Comparison of ENCODE assay signal across 1 cellular context in the genomic region with DNA sequence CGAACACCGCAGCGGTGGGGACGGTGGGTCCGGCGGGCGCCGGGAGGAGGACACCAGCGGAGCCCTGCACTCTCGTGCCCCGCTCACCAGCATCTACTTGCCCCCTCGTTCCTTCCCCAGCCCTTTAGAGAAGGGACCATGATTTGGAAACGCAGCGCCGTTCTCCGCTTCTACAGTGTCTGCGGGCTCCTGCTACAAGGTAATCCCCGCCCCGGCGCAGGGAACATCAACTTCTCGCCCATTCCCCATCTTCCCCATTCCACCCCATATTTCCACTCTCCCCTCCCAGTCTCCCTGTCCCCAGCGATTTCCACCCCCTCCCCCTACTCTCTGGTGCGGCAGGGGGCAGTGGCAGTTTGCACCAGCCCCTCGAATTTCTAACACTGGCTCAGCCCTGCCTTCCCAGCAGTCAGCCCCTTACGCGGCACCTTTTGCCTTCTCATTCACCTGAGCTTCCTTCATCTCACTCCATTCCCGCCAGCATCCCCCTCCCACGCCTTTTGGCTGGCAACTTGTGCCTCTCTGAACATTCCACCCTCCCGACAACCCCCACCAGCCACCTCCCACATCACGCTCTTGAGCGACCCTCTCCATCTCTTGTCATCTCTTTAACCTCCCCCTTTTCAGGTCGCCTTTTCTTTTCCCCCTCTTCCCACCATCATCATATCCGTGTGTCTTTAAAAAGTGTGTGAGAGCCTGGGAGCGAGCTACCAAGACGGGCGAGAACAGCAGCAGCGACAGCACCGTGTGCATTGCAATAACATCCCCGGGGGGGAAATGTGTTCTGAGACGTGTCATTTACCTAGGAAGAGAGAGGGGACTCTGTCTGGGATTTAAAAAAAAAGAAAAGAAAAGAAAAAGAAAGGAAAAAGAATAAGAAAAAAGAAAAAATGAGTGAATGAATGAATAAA.
TF ChIP-seq lines count a peak whose summit lies in the region.

No MANE protein-coding gene starts in this region.

TF ChIP-seq in K562, 482 proteins besides CTCF, POLR2A, EP300 and RAD21 (continued from another document):
- no peak for TF ChIP-seq KAT8 (IDR thresholded peaks at IDR 0.05; ENCODE audit: low read depth)
- TF ChIP-seq, protein P1, sequence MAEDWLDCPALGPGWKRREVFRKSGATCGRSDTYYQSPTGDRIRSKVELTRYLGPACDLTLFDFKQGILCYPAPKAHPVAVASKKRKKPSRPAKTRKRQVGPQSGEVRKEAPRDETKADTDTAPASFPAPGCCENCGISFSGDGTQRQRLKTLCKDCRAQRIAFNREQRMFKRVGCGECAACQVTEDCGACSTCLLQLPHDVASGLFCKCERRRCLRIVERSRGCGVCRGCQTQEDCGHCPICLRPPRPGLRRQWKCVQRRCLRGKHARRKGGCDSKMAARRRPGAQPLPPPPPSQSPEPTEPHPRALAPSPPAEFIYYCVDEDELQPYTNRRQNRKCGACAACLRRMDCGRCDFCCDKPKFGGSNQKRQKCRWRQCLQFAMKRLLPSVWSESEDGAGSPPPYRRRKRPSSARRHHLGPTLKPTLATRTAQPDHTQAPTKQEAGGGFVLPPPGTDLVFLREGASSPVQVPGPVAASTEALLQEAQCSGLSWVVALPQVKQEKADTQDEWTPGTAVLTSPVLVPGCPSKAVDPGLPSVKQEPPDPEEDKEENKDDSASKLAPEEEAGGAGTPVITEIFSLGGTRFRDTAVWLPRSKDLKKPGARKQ (CRISPR knock-in tag; IDR thresholded peaks at IDR 0.05), result no peak
